ENCODE assay signal across 20 cellular contexts in genomic region chr11:78364128-78364751, GRCh38.
"Had no signal": no experiment of that assay in that cellular context is flagged by ENCODE, and none has a peak within 500 bp of the region (broad histone marks: within the 10 kb centered on the region; RNA-seq: fewer than 3 reads in every experiment).

No MANE protein-coding gene starts in this region.

- H3K36me3 ChIP-seq: ascending aorta, breast epithelium, heart right ventricle, thyroid gland had no signal

- H3K9me3 ChIP-seq: breast epithelium, heart right ventricle, thyroid gland had no signal

- H3K27ac ChIP-seq: ascending aorta, epithelial cell of prostate, skin epidermis, thyroid gland had no signal

- H3K4me3 Mint-ChIP-seq: activated naive CD4-positive, alpha-beta T cell treated with anti-CD3 and anti-CD28 coated beads for 36 hours; effector memory CD8-positive, alpha-beta T cell; naive thymus-derived CD8-positive, alpha-beta T cell; stimulated activated naive B cell treated with anti-CD40 and anti-IgM and Interleukin-4, amounts not matched to agents 10 μg/mL and 1 μg/mL and 100 μg/mL, for 72 hours had no signal

- H3K9me3 Mint-ChIP-seq: activated naive CD4-positive, alpha-beta T cell treated with anti-CD3 and anti-CD28 coated beads for 36 hours; activated T-helper 2 cell treated with anti-CD3 and anti-CD28 coated beads, Interferon-gamma antibody, Interleukin-2, Interleukin-4, amounts not matched to agents 10 μg/mL and 5 μg/mL and 100 μg/mL, durations not matched to agents 14 hours and 24 hours and 36 hours; effector memory CD8-positive, alpha-beta T cell; naive thymus-derived CD8-positive, alpha-beta T cell; stimulated activated naive B cell treated with anti-CD40 and anti-IgM and Interleukin-4, amounts not matched to agents 10 μg/mL and 1 μg/mL and 100 μg/mL, for 72 hours had no signal

- H3K27me3 ChIP-seq: ascending aorta, breast epithelium, heart right ventricle, thyroid gland had no signal

- H3K27ac Mint-ChIP-seq: activated naive CD4-positive, alpha-beta T cell treated with anti-CD3 and anti-CD28 coated beads for 36 hours; activated T-helper 2 cell treated with anti-CD3 and anti-CD28 coated beads, Interferon-gamma antibody, Interleukin-2, Interleukin-4, amounts not matched to agents 10 μg/mL and 5 μg/mL and 100 μg/mL, durations not matched to agents 14 hours and 24 hours and 36 hours; effector memory CD8-positive, alpha-beta T cell; naive thymus-derived CD8-positive, alpha-beta T cell; stimulated activated naive B cell treated with anti-CD40 and anti-IgM and Interleukin-4, amounts not matched to agents 10 μg/mL and 1 μg/mL and 100 μg/mL, for 72 hours had no signal

- H3K36me3 Mint-ChIP-seq: naive thymus-derived CD8-positive, alpha-beta T cell; stimulated activated naive B cell treated with anti-CD40 and anti-IgM and Interleukin-4, amounts not matched to agents 10 μg/mL and 1 μg/mL and 100 μg/mL, for 72 hours had no signal

- H3K4me3 ChIP-seq: ascending aorta, breast epithelium, heart right ventricle, skin epidermis, thyroid gland had no signal

- ATAC-seq: effector memory CD8-positive, alpha-beta T cell; left colon; naive thymus-derived CD8-positive, alpha-beta T cell; stimulated activated naive B cell treated with anti-CD40 and anti-IgM and Interleukin-4, amounts not matched to agents 10 μg/mL and 1 μg/mL and 100 μg/mL, for 72 hours had no signal

- DNase-seq: activated CD4-positive, CD25-positive, alpha-beta regulatory T cell treated with anti-CD3 and anti-CD28 coated beads, Interleukin-2, amount 50 U/mL, for 72 hours; activated naive CD4-positive, alpha-beta T cell treated with anti-CD3 and anti-CD28 coated beads for 36 hours; dermis blood vessel endothelial cell; effector memory CD8-positive, alpha-beta T cell; heart right ventricle; left colon; naive thymus-derived CD8-positive, alpha-beta T cell; occipital lobe; right cardiac atrium; stimulated activated CD4-positive, alpha-beta T cell treated with anti-CD3 and anti-CD28 coated beads, Interleukin-15, amount 100 ng/mL, for 24 hours; stimulated activated CD4-positive, alpha-beta T cell treated with anti-CD3 and anti-CD28 coated beads, Interleukin-4, amount 100 ng/mL, for 1 hour; stimulated activated naive B cell treated with anti-CD40 and anti-IgM and Interleukin-4, amounts not matched to agents 10 μg/mL and 1 μg/mL and 100 μg/mL, for 72 hours; T1000; thyroid gland had no signal

- H3K27me3 Mint-ChIP-seq: effector memory CD8-positive, alpha-beta T cell; naive thymus-derived CD8-positive, alpha-beta T cell; progenitor cell of endocrine pancreas; stimulated activated naive B cell treated with anti-CD40 and anti-IgM and Interleukin-4, amounts not matched to agents 10 μg/mL and 1 μg/mL and 100 μg/mL, for 72 hours had no signal
